In genomic region chr2:3470856-3471737, GRCh38 we compare ENCODE assay signal across 11 cellular contexts. TPM values are rescaled to one million over a fixed set of nuclear protein-coding genes. Genes with fewer than 3 reads are reported as not detected.
DNase-seq lines count a peak whose midpoint lies in the region; ATAC-seq, FAIRE-seq and TF ChIP-seq lines count a peak whose summit lies in the region.
"Had no signal": no experiment of that assay in that cellular context is flagged by ENCODE, and none has a peak within 500 bp of the region (broad histone marks: within the 10 kb centered on the region; RNA-seq: fewer than 3 reads in every experiment).

No MANE protein-coding gene starts in this region.

- peaks cover 53% of the 10 kb centered on the region for H3K36me3 Mint-ChIP-seq in brain

- no peak for TF ChIP-seq CTCF in brain (conservative IDR thresholded peaks at IDR 0.05)
- no peak for TF ChIP-seq CTCF in left ventricle myocardium inferior (IDR thresholded peaks at IDR 0.05; ENCODE audit: borderline replicate concordance)
- no peak for TF ChIP-seq CTCF in sigmoid colon (IDR thresholded peaks at IDR 0.05)
- no peak for TF ChIP-seq CTCF in HepG2 (CRISPR knock-in tag; IDR thresholded peaks at IDR 0.05)
- TF ChIP-seq CTCF in body of pancreas (IDR thresholded peaks at IDR 0.05) = no peak

- in situ Hi-C loops in HepG2 (cut with HindIII; ENCODE audit: extremely low pct_ligation_motif_present, low pct_unique_long_range_greater_than_20kb) = no loop called here

- WGBS in sigmoid colon, 2 donors = 91 to 95% methylated on average over 17 of the region's 17 CpGs
- WGBS in HepG2 (ENCODE audit: low lambda C conversion rate) = 95% methylated on average over 17 of the region's 17 CpGs
- WGBS in body of pancreas, 2 donors = 85 to 87% methylated on average over 17 of the region's 17 CpGs

- no peaks in the 10 kb centered on the region for H3K27me3 Mint-ChIP-seq in brain

- ATAC-seq in HepG2 (no peak), body of pancreas (no peak)

- CTCF ChIA-PET in HepG2 (lab: Yijun Ruan, JAX; ENCODE audit: low intra/inter-chr PET ratio, low total read pairs) = no interaction called here

- H3K4me1 ChIP-seq in ACC112 (ENCODE audit: control insufficient read depth, insufficient read depth, low read length, unreplicated experiment) (peaks cover 40% of the 10 kb centered on the region), left ventricle myocardium inferior (peaks cover 56% of the 10 kb centered on the region), sigmoid colon (peaks cover 0 to 41% (median 32%) of the 10 kb centered on the region in 4 donors), HepG2 (ENCODE audit: insufficient read depth, low read length) (peaks cover 30% of the 10 kb centered on the region), body of pancreas (no peaks in the 10 kb centered on the region)

- H3K4me2 ChIP-seq in HepG2 (ENCODE audit: low read depth, low read length) = no peak overlapping the region

- H3K36me3 ChIP-seq in ACC112 (ENCODE audit: insufficient read depth, low read length) = peaks cover 18% of the 10 kb centered on the region; the same call in 1 of the 2 replicates
- peaks cover 53% of the 10 kb centered on the region for H3K36me3 ChIP-seq in left ventricle myocardium inferior
- H3K36me3 ChIP-seq in sigmoid colon = peaks cover 14 to 68% (median 32%) of the 10 kb centered on the region in 4 donors
- peaks cover 12 to 30% of the 10 kb centered on the region in 2 experiments; a peak in 4 of 5 replicates for H3K36me3 ChIP-seq in HepG2 (replicated peaks in 1 of 2; ENCODE audit: control insufficient read depth in 1 of 2, insufficient read depth in 2 of 2, low read length in 2 of 2)
- H3K36me3 ChIP-seq in body of pancreas (replicated peaks in 1 of 2; ENCODE audit: insufficient read depth in 1 of 2, low read depth in 2 of 2) = peaks cover 4 to 20% of the 10 kb centered on the region in 2 donors

- no peaks in the 10 kb centered on the region for H3K9me3 Mint-ChIP-seq in brain

- peak; percentile 39 for DNase-seq in left ventricle myocardium inferior
- no peak for DNase-seq in sigmoid colon
- DNase-seq in GM03348 (ENCODE audit: low spot score) = no peak
- no peak for DNase-seq in HepG2 (ENCODE audit: low spot score)
- DNase-seq in UCSD-AML1 (lab: John Stamatoyannopoulos, UW; ENCODE audit: unreplicated experiment) = no peak
- no peak for DNase-seq in body of pancreas
- DNase-seq: activated T-cell treated with anti-CD3 and anti-CD28 coated beads for 4 hours, cerebellar nuclear complex, NCI-H146 had no signal

- H2AFZ ChIP-seq in ACC112 (ENCODE audit: low read length, unreplicated experiment) = no peak overlapping the region
- no peak overlapping the region for H2AFZ ChIP-seq in HepG2 (ENCODE audit: low read length)

- H3K27me3 ChIP-seq in ACC112 (ENCODE audit: insufficient read depth, low read length) (no peaks in the 10 kb centered on the region), left ventricle myocardium inferior (ENCODE audit: low read depth) (no peaks in the 10 kb centered on the region), sigmoid colon (no peaks in the 10 kb centered on the region), HepG2 (ENCODE audit: control insufficient read depth in 1 of 2, insufficient read depth in 2 of 2, low read length in 2 of 2) (no peaks in the 10 kb centered on the region), body of pancreas (no peaks in the 10 kb centered on the region)

- BruUV-seq in HepG2 (replicated peaks; lab: Mats Ljungman, UMichigan) = no TSS peak

- TF ChIP-seq RAD21 in HepG2 (CRISPR knock-in tag; IDR thresholded peaks at IDR 0.05) = no peak

- H3K4me1 Mint-ChIP-seq in brain = peaks cover 36% of the 10 kb centered on the region

- H3K79me2 ChIP-seq in ACC112 (ENCODE audit: control insufficient read depth, insufficient read depth, low read length, unreplicated experiment) (no peaks in the 10 kb centered on the region), HepG2 (ENCODE audit: insufficient read depth, low read length) (no peaks in the 10 kb centered on the region)

- H3K27ac ChIP-seq in ACC112 (ENCODE audit: low read depth, low read length) = peak overlapping the region; percentile 98
- peak overlapping the region; percentile 90 for H3K27ac ChIP-seq in left ventricle myocardium inferior (replicated peaks)
- H3K27ac ChIP-seq in sigmoid colon = peak overlapping the region; percentile 78 to 88 (median 84)
- no peak overlapping the region for H3K27ac ChIP-seq in HepG2 (ENCODE audit: extremely low read length, insufficient read depth, low read length)
- H3K27ac ChIP-seq in body of pancreas = peak overlapping the region in 2 of 4 donors; percentile 10 to 55

- no peak for TF ChIP-seq POLR2A in sigmoid colon (IDR thresholded peaks at IDR 0.05)
- no peak for TF ChIP-seq POLR2A in HepG2 (IDR thresholded peaks at IDR 0.05; ENCODE audit: insufficient read depth in 1 of 2, low read depth in 2 of 2, low read length in 2 of 2)
- TF ChIP-seq POLR2A in body of pancreas (IDR thresholded peaks at IDR 0.05) = no peak

- no peak for FAIRE-seq in HepG2 (lab: Jason Lieb, UNC)

- H3K9me3 ChIP-seq in left ventricle myocardium inferior (replicated peaks) (no peaks in the 10 kb centered on the region), sigmoid colon (no peaks in the 10 kb centered on the region), HepG2 (ENCODE audit: low read length) (no peaks in the 10 kb centered on the region), body of pancreas (no peaks in the 10 kb centered on the region)

- POLR2A ChIA-PET in HepG2 (lab: Yijun Ruan, JAX) = interaction anchor here (1.4 kb wide), 1 partner anchor 47 kb away, joined by 4 read pairs; no protein-coding TSS in a partner anchor

- H3K4me3 Mint-ChIP-seq in brain = no peak overlapping the region

- no peak overlapping the region for H3K9ac ChIP-seq in HepG2 (ENCODE audit: insufficient read depth, low read depth, low read length)

- intact Hi-C loops in left ventricle myocardium inferior (cut with micrococcal nuclease) = no loop called here
- intact Hi-C loops in sigmoid colon (cut with DNase I) = no loop called here
- intact Hi-C loops in HepG2 (cut with micrococcal nuclease; ENCODE audit: unreplicated experiment) = no loop called here
- intact Hi-C loops in body of pancreas (cut with DNase I) = no loop called here

- H3K27ac Mint-ChIP-seq in brain = peak overlapping the region; percentile 4 to 94 (median 79)

- peak overlapping the region; percentile 28 for H3K4me3 ChIP-seq in ACC112 (ENCODE audit: low read depth, low read length)
- H3K4me3 ChIP-seq in left ventricle myocardium inferior = peak overlapping the region; percentile 2
- no peak overlapping the region for H3K4me3 ChIP-seq in sigmoid colon
- H3K4me3 ChIP-seq in HepG2 (replicated peaks in 1 of 3; ENCODE audit: insufficient read depth in 1 of 3, low read depth in 2 of 3, low read length in 3 of 3) = no peak overlapping the region
- H3K4me3 ChIP-seq in body of pancreas = no peak overlapping the region

- H4K20me1 ChIP-seq in HepG2 (ENCODE audit: insufficient read depth, low read length) = no peaks in the 10 kb centered on the region

- no peak for TF ChIP-seq EP300 in sigmoid colon (IDR thresholded peaks at IDR 0.05)
- TF ChIP-seq EP300 in HepG2 (IDR thresholded peaks at IDR 0.05; ENCODE audit: low read depth in 2 of 2, low read length in 2 of 2) = no peak
- TF ChIP-seq EP300 in HepG2 (CRISPR knock-in tag; IDR thresholded peaks at IDR 0.05; ENCODE audit: borderline replicate concordance) = no peak

TF ChIP-seq in HepG2, 621 proteins besides CTCF, POLR2A, EP300 and RAD21 (continues in another document):
- no peak for TF ChIP-seq GPN1 (CRISPR knock-in tag; IDR thresholded peaks at IDR 0.05; ENCODE audit: borderline replicate concordance)
- no peak for TF ChIP-seq NR1H2 (CRISPR knock-in tag; IDR thresholded peaks at IDR 0.05; ENCODE audit: borderline replicate concordance, low read depth)
- no peak for TF ChIP-seq KLF9 (CRISPR knock-in tag; IDR thresholded peaks at IDR 0.05; ENCODE audit: low read depth)
- no peak for TF ChIP-seq ZSCAN31 (CRISPR knock-in tag; IDR thresholded peaks at IDR 0.05; ENCODE audit: low read depth)

RNA-seq across cellular contexts. Expression of gene ADI1, which starts 48.2 kb away (rescaled TPM):
- polyA plus RNA-seq in brain (ENCODE audit: insufficient read depth, low read depth, low replicate concordance) = 50.4 TPM
- 195 TPM for total RNA-seq in left ventricle myocardium inferior
- 100 to 1,000 TPM in 1 of 4 donors, 10 to 100 TPM in 3; 35.7 to 104 (median 77.1) TPM for total RNA-seq in sigmoid colon
- polyA plus RNA-seq in sigmoid colon = 100 to 1,000 TPM in 2 of 3 donors, 10 to 100 TPM in 1; 47.4 to 114 (median 111) TPM
- total RNA-seq in HepG2 (2016; rRNA removed; fragmentation: Illumina TruSeq; extraction: Trizol) = 123 and 135 TPM in 2 replicates
- total RNA-seq in HepG2 (2016; cell fraction: cytosol; rRNA removed; fragmentation: Illumina TruSeq; extraction: Trizol; ENCODE audit: low read depth) = 16.6 and 17.0 TPM in 2 replicates
- 124 and 138 TPM in 2 replicates for total RNA-seq in HepG2 (2016; cell fraction: insoluble cytoplasmic fraction; rRNA removed; fragmentation: Illumina TruSeq; extraction: Trizol)
- 45.5 and 47.8 TPM in 2 replicates for total RNA-seq in HepG2 (2016; cell fraction: membrane; rRNA removed; fragmentation: Illumina TruSeq; extraction: Trizol)
- 54.5 and 64.3 TPM in 2 replicates for total RNA-seq in HepG2 (2016; cell fraction: nucleus; rRNA removed; fragmentation: Illumina TruSeq; extraction: Trizol)
- 21.3 and 28.7 TPM in 2 replicates for polyA plus RNA-seq in HepG2 (2011; rRNA removed)
- polyA plus RNA-seq in HepG2 (2011; cell fraction: cytosol; rRNA removed) = 22.7 and 24.5 TPM in 2 replicates
- polyA plus RNA-seq in HepG2 (2011; cell fraction: nucleus; rRNA removed) = 16.1 and 17.6 TPM in 2 replicates
- polyA plus RNA-seq in HepG2 (2012) = 22.9 and 33.0 TPM in 2 replicates
- polyA plus RNA-seq in HepG2 (2016; cell fraction: cytosol; fragmentation: Illumina TruSeq; extraction: Trizol; ENCODE audit: low read depth) = 20.5 and 20.6 TPM in 2 replicates
- polyA plus RNA-seq in HepG2 (2016; cell fraction: insoluble cytoplasmic fraction; fragmentation: Illumina TruSeq; extraction: Trizol; ENCODE audit: low read depth) = 160 TPM in 2 replicates
- 42.7 and 43.1 TPM in 2 replicates for polyA plus RNA-seq in HepG2 (2016; cell fraction: membrane; fragmentation: Illumina TruSeq; extraction: Trizol; ENCODE audit: low read depth)
- 92.2 and 100 TPM in 2 replicates for polyA plus RNA-seq in HepG2 (2016; cell fraction: nucleus; fragmentation: Illumina TruSeq; extraction: Trizol; ENCODE audit: insufficient read depth, low read depth)
- 15.1 and 19.1 TPM in 2 replicates for polyA minus RNA-seq in HepG2 (2011; rRNA and poly(A)+ RNA removed; ENCODE audit: low replicate concordance)
- 13.2 and 18.8 TPM in 2 replicates for polyA minus RNA-seq in HepG2 (2011; cell fraction: cytosol; rRNA and poly(A)+ RNA removed)
- 19.3 and 23.8 TPM in 2 replicates for polyA minus RNA-seq in HepG2 (2011; cell fraction: nucleus; rRNA and poly(A)+ RNA removed)
- total RNA-seq in body of pancreas = 10 to 100 TPM; 18.8 to 22.3 TPM

Comparison
In these comparisons a context has a peak if more than half of its experiments do, and no peak if none do; other contexts are left out.
1. H3K4me3 ChIP-seq: peak in ACC112 (single experiment) and left ventricle myocardium inferior (single experiment); none in sigmoid colon (0 of 4), HepG2 (0 of 3) and body of pancreas (0 of 2).